ENCODE assay signal across 16 cellular contexts in the genomic region with DNA sequence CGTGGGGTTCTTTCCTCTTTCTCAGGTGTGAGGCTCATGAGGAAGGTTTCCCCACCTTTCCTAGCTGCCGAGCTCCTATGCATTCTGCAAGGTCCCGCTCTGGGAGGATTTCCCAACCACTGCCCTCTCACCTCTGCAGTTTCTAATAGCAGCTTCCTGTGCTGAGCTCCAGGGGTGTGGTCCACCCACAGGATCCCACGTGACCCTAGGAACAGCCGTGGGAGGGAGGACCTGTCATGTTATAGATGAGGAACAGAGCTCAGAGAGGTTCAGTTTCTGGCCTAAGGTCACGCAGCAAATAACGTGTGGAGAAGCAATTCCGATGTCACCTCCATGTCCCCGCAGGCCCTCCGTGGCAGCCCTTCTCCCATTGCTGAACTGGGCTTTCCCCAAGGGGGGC. TPM values are rescaled to one million over a fixed set of nuclear protein-coding genes. Genes with fewer than 3 reads are reported as not detected.
DNase-seq lines count a peak whose midpoint lies in the region; ATAC-seq, FAIRE-seq and TF ChIP-seq lines count a peak whose summit lies in the region.
"Had no signal": no experiment of that assay in that cellular context is flagged by ENCODE, and none has a peak within 500 bp of the region (broad histone marks: within the 10 kb centered on the region; RNA-seq: fewer than 3 reads in every experiment).

No MANE protein-coding gene starts in this region.

- ATAC-seq in SK-N-SH treated with all-trans-retinoic acid at 6 μM for 48 hours (no peak), HepG2 (no peak)
- peak; percentile 23 for ATAC-seq in activated CD8-positive, alpha-beta T cell treated with anti-CD3 and anti-CD28 coated beads, Interleukin-2, amount 10 ng/mL, durations not matched to agents 7 days and 5 days
- ATAC-seq: gastrocnemius medialis, natural killer cell had no signal

- H3K9me3 Mint-ChIP-seq in activated CD8-positive, alpha-beta T cell treated with anti-CD3 and anti-CD28 coated beads, Interleukin-2, amount 10 ng/mL, durations not matched to agents 7 days and 5 days (ENCODE audit: insufficient read depth): no peaks in the 10 kb centered on the region
- H3K9me3 Mint-ChIP-seq: natural killer cell had no signal

- intact Hi-C loops in HepG2 (cut with micrococcal nuclease; ENCODE audit: unreplicated experiment): no loop called here

- H3K4me2 ChIP-seq in SK-N-SH (no peak overlapping the region), HepG2 (ENCODE audit: low read depth, low read length) (no peak overlapping the region)

- peaks cover 11 to 90% of the 10 kb centered on the region in 2 experiments; a peak in 2 of 4 replicates for H3K4me1 ChIP-seq in SK-N-SH (ENCODE audit: control insufficient read depth in 1 of 2, insufficient read depth in 2 of 2, low read depth in 1 of 2, low read length in 1 of 2)
- H3K4me1 ChIP-seq in HepG2 (ENCODE audit: insufficient read depth, low read length): no peaks in the 10 kb centered on the region
- H3K4me1 ChIP-seq: right lobe of liver, SJSA1, tibial artery had no signal

- no peaks in the 10 kb centered on the region for H3F3A ChIP-seq in SK-N-SH (replicated peaks; ENCODE audit: insufficient read depth)

- H3K4me3 ChIP-seq in SK-N-SH (ENCODE audit: low read depth in 2 of 2, low read length in 1 of 2) (no peak overlapping the region), HepG2 (replicated peaks in 1 of 3; ENCODE audit: insufficient read depth in 1 of 3, low read depth in 2 of 3, low read length in 3 of 3) (no peak overlapping the region)
- H3K4me3 ChIP-seq: gastrocnemius medialis, right lobe of liver, SJSA1, tibial artery had no signal

- H3K36me3 ChIP-seq in SK-N-SH (replicated peaks in 1 of 2; ENCODE audit: control insufficient read depth in 1 of 2, insufficient read depth in 2 of 2, low read length in 1 of 2) (no peaks in the 10 kb centered on the region), HepG2 (replicated peaks in 1 of 2; ENCODE audit: control insufficient read depth in 1 of 2, insufficient read depth in 2 of 2, low read length in 2 of 2) (no peaks in the 10 kb centered on the region)
- H3K36me3 ChIP-seq: gastrocnemius medialis, right lobe of liver, SJSA1, tibial artery had no signal

- CTCF ChIA-PET in SK-N-SH (lab: Yijun Ruan, JAX): interaction anchor here (1.3 to 3.0 kb wide), 3 partner anchors 11 to 75 kb away, joined by 3 to 12 read pairs (median 9); no protein-coding TSS in a partner anchor
- CTCF ChIA-PET in activated CD8-positive, alpha-beta T cell treated with anti-CD3 and anti-CD28 coated beads, Interleukin-2, amount 10 ng/mL, durations not matched to agents 7 days and 5 days (lab: Charles Lee): no interaction called here
- CTCF ChIA-PET in HepG2 (lab: Yijun Ruan, JAX; ENCODE audit: low intra/inter-chr PET ratio, low total read pairs): no interaction called here

- no peak overlapping the region for H3K27ac Mint-ChIP-seq in activated CD8-positive, alpha-beta T cell treated with anti-CD3 and anti-CD28 coated beads, Interleukin-2, amount 10 ng/mL, durations not matched to agents 7 days and 5 days
- H3K27ac Mint-ChIP-seq: natural killer cell had no signal

- H3K27me3 ChIP-seq in SK-N-SH (ENCODE audit: insufficient read depth) (no peaks in the 10 kb centered on the region), HepG2 (ENCODE audit: control insufficient read depth in 1 of 2, insufficient read depth in 2 of 2, low read length in 2 of 2) (no peaks in the 10 kb centered on the region)
- H3K27me3 ChIP-seq: gastrocnemius medialis, right lobe of liver, SJSA1 had no signal

- DNase-seq in SK-N-SH: no peak
- DNase-seq in NCI-H226: peak; percentile 45
- peak; percentile 35 for DNase-seq in activated CD8-positive, alpha-beta T cell treated with anti-CD3 and anti-CD28 coated beads, Interleukin-2, amount 10 ng/mL, durations not matched to agents 7 days and 5 days
- DNase-seq in HepG2 (ENCODE audit: low spot score): no peak
- no peak for DNase-seq in GM13976 (ENCODE audit: low spot score)
- no peak for DNase-seq in NCI-H748 (lab: John Stamatoyannopoulos, UW; ENCODE audit: unreplicated experiment)
- DNase-seq in DMS114 treated with DMSO at 0.1 percent for 48 hours (lab: John Stamatoyannopoulos, UW; ENCODE audit: unreplicated experiment): no peak
- DNase-seq: 8988T, gastrocnemius medialis, natural killer cell, right lobe of liver, tibial artery had no signal

- no peak overlapping the region for H3K4me3 Mint-ChIP-seq in activated CD8-positive, alpha-beta T cell treated with anti-CD3 and anti-CD28 coated beads, Interleukin-2, amount 10 ng/mL, durations not matched to agents 7 days and 5 days
- H3K4me3 Mint-ChIP-seq: natural killer cell had no signal

- no peak for FAIRE-seq in HepG2 (lab: Jason Lieb, UNC)
- FAIRE-seq: kidney had no signal

- H3K9ac ChIP-seq in SK-N-SH (no peak overlapping the region), HepG2 (ENCODE audit: insufficient read depth, low read depth, low read length) (no peak overlapping the region)

- POLR2A ChIA-PET in SK-N-SH (lab: Yijun Ruan, JAX) (interaction anchor here (0.9 to 1.5 kb wide), 4 partner anchors 11 to 15 kb away, joined by 3 to 5 read pairs (median 3); no protein-coding TSS in a partner anchor), HepG2 (lab: Yijun Ruan, JAX) (no interaction called here)
- POLR2A ChIA-PET in activated CD8-positive, alpha-beta T cell treated with anti-CD3 and anti-CD28 coated beads, Interleukin-2, amount 10 ng/mL, durations not matched to agents 7 days and 5 days (lab: Charles Lee): no interaction called here

- no peaks in the 10 kb centered on the region for H3K36me3 Mint-ChIP-seq in activated CD8-positive, alpha-beta T cell treated with anti-CD3 and anti-CD28 coated beads, Interleukin-2, amount 10 ng/mL, durations not matched to agents 7 days and 5 days (ENCODE audit: low read depth)
- H3K36me3 Mint-ChIP-seq: natural killer cell had no signal

- TF ChIP-seq EP300 in SK-N-SH (IDR thresholded peaks at IDR 0.05; ENCODE audit: borderline replicate concordance in 1 of 2, low read depth in 1 of 2, low read length in 1 of 2): no peak
- no peak for TF ChIP-seq EP300 in HepG2 (IDR thresholded peaks at IDR 0.05; ENCODE audit: low read depth in 2 of 2, low read length in 2 of 2)
- TF ChIP-seq EP300 in HepG2 (CRISPR knock-in tag; IDR thresholded peaks at IDR 0.05; ENCODE audit: borderline replicate concordance): no peak

- H3K4me1 Mint-ChIP-seq in activated CD8-positive, alpha-beta T cell treated with anti-CD3 and anti-CD28 coated beads, Interleukin-2, amount 10 ng/mL, durations not matched to agents 7 days and 5 days (ENCODE audit: low read depth): peaks cover 4% of the 10 kb centered on the region
- H3K4me1 Mint-ChIP-seq: natural killer cell had no signal

- H3K9me2 ChIP-seq in SK-N-SH: no peaks in the 10 kb centered on the region

- no peaks in the 10 kb centered on the region for H3K27me3 Mint-ChIP-seq in activated CD8-positive, alpha-beta T cell treated with anti-CD3 and anti-CD28 coated beads, Interleukin-2, amount 10 ng/mL, durations not matched to agents 7 days and 5 days (ENCODE audit: low read depth)

- TF ChIP-seq CTCF in SK-N-SH (IDR thresholded peaks at IDR 0.05): no peak
- no peak for TF ChIP-seq CTCF in HepG2 (CRISPR knock-in tag; IDR thresholded peaks at IDR 0.05)
- no peak for TF ChIP-seq CTCF in GM13976 (IDR thresholded peaks at IDR 0.05; ENCODE audit: borderline replicate concordance, control extremely low read depth, extremely low read depth, insufficient read depth, missing control alignments)

- WGBS in SK-N-SH (ENCODE audit: low lambda C conversion rate): 85% methylated on average over 10 of the region's 10 CpGs
- 88% methylated on average over 6 of the region's 10 CpGs for WGBS in HepG2 (ENCODE audit: low lambda C conversion rate)

- H4K20me1 ChIP-seq in SK-N-SH (ENCODE audit: insufficient read depth) (no peaks in the 10 kb centered on the region), HepG2 (ENCODE audit: insufficient read depth, low read length) (peaks cover 21% of the 10 kb centered on the region; the same call in 1 of the 2 replicates)

- in situ Hi-C loops in HepG2 (cut with HindIII; ENCODE audit: extremely low pct_ligation_motif_present, low pct_unique_long_range_greater_than_20kb) (no loop called here), GM13976 (cut with MboI; ENCODE audit: low sequenced_read_pairs, unreplicated experiment) (no loop called here)

- H3K9me3 ChIP-seq in SK-N-SH (no peaks in the 10 kb centered on the region), HepG2 (ENCODE audit: low read length) (no peaks in the 10 kb centered on the region)
- H3K9me3 ChIP-seq: gastrocnemius medialis, right lobe of liver, SJSA1, tibial artery had no signal

- no peak for TF ChIP-seq POLR2A in HepG2 (IDR thresholded peaks at IDR 0.05; ENCODE audit: insufficient read depth in 1 of 2, low read depth in 2 of 2, low read length in 2 of 2)

- H3K27ac ChIP-seq in SK-N-SH (ENCODE audit: low read depth in 2 of 2, low read length in 1 of 2) (peak overlapping the region in 1 of 2 experiments; percentile 81; a peak in 1 of 4 replicates), HepG2 (ENCODE audit: extremely low read length, insufficient read depth, low read length) (no peak overlapping the region)
- H3K27ac ChIP-seq: gastrocnemius medialis, right lobe of liver, SJSA1, tibial artery had no signal

- no peak overlapping the region for H2AFZ ChIP-seq in SK-N-SH (ENCODE audit: low read depth)
- H2AFZ ChIP-seq in HepG2 (ENCODE audit: low read length): no peak overlapping the region

- H3K79me2 ChIP-seq in SK-N-SH (ENCODE audit: insufficient read depth) (no peaks in the 10 kb centered on the region), HepG2 (ENCODE audit: insufficient read depth, low read length) (no peaks in the 10 kb centered on the region)

- BruUV-seq in HepG2 (replicated peaks; lab: Mats Ljungman, UMichigan): no TSS peak

- TF ChIP-seq RAD21 in SK-N-SH (IDR thresholded peaks at IDR 0.05; ENCODE audit: low read length) (no peak), HepG2 (CRISPR knock-in tag; IDR thresholded peaks at IDR 0.05) (no peak)

RNA-seq across cellular contexts. Expression of gene FLRT1, which starts 38.5 kb away (rescaled TPM):
- polyA plus RNA-seq in SK-N-SH (2012; rRNA removed): 0.03 TPM in 2 replicates
- polyA plus RNA-seq in SK-N-SH (2012; cell fraction: cytosol; rRNA removed): 0.05 and 0.06 TPM in 2 replicates
- polyA plus RNA-seq in SK-N-SH (2012; cell fraction: nucleus; rRNA removed): 0.06 and 0.07 TPM in 2 replicates
- not detected for total RNA-seq in activated CD8-positive, alpha-beta T cell treated with anti-CD3 and anti-CD28 coated beads, Interleukin-2, amount 10 ng/mL, durations not matched to agents 7 days and 5 days
- 0.02 TPM in 1 of 2 replicates, not detected in the other for total RNA-seq in HepG2 (2016; rRNA removed; fragmentation: Illumina TruSeq; extraction: Trizol)
- not detected in 2 replicates for total RNA-seq in HepG2 (2016; cell fraction: cytosol; rRNA removed; fragmentation: Illumina TruSeq; extraction: Trizol; ENCODE audit: low read depth)
- not detected in 2 replicates for total RNA-seq in HepG2 (2016; cell fraction: insoluble cytoplasmic fraction; rRNA removed; fragmentation: Illumina TruSeq; extraction: Trizol)
- total RNA-seq in HepG2 (2016; cell fraction: membrane; rRNA removed; fragmentation: Illumina TruSeq; extraction: Trizol): not detected in 2 replicates
- 0.09 TPM in 1 of 2 replicates, not detected in the other for total RNA-seq in HepG2 (2016; cell fraction: nucleus; rRNA removed; fragmentation: Illumina TruSeq; extraction: Trizol)
- 0.08 TPM in 2 replicates for polyA plus RNA-seq in HepG2 (2011; rRNA removed)
- 0.03 TPM in 2 replicates for polyA plus RNA-seq in HepG2 (2011; cell fraction: cytosol; rRNA removed)
- 0.06 and 0.10 TPM in 2 replicates for polyA plus RNA-seq in HepG2 (2011; cell fraction: nucleus; rRNA removed)
- polyA plus RNA-seq in HepG2 (2012): 0.28 and 0.32 TPM in 2 replicates
- polyA plus RNA-seq in HepG2 (2016; cell fraction: cytosol; fragmentation: Illumina TruSeq; extraction: Trizol; ENCODE audit: low read depth): not detected in 2 replicates
- 0.10 TPM in 1 of 2 replicates, not detected in the other for polyA plus RNA-seq in HepG2 (2016; cell fraction: insoluble cytoplasmic fraction; fragmentation: Illumina TruSeq; extraction: Trizol; ENCODE audit: low read depth)
- polyA plus RNA-seq in HepG2 (2016; cell fraction: membrane; fragmentation: Illumina TruSeq; extraction: Trizol; ENCODE audit: low read depth): not detected in 2 replicates
- polyA plus RNA-seq in HepG2 (2016; cell fraction: nucleus; fragmentation: Illumina TruSeq; extraction: Trizol; ENCODE audit: insufficient read depth, low read depth): not detected in 2 replicates
- 0.07 and 0.22 TPM in 2 replicates for polyA minus RNA-seq in HepG2 (2011; rRNA and poly(A)+ RNA removed; ENCODE audit: low replicate concordance)
- 0.18 and 0.20 TPM in 2 replicates for polyA minus RNA-seq in HepG2 (2011; cell fraction: cytosol; rRNA and poly(A)+ RNA removed)
- polyA minus RNA-seq in HepG2 (2011; cell fraction: nucleus; rRNA and poly(A)+ RNA removed): 0.39 TPM in 1 of 2 replicates, not detected in the other
- total RNA-seq: dermis microvascular lymphatic vessel endothelial cell, gastrocnemius medialis, natural killer cell had no signal

Comparison
In these comparisons a context has a peak if more than half of its experiments do, and no peak if none do; other contexts are left out.
1. DNase-seq: peak in NCI-H226 (single experiment) and activated CD8-positive, alpha-beta T cell treated with anti-CD3 and anti-CD28 coated beads, Interleukin-2, amount 10 ng/mL, durations not matched to agents 7 days and 5 days (single experiment); none in SK-N-SH (single experiment), HepG2 (single experiment), GM13976 (single experiment), NCI-H748 (single experiment) and DMS114 treated with DMSO at 0.1 percent for 48 hours (single experiment).